In genomic region chr12:32399045-32399372, GRCh38 we compare ENCODE assay signal across 1 cellular context.
TF ChIP-seq lines count a peak whose summit lies in the region.

No MANE protein-coding gene starts in this region.

TF ChIP-seq in HepG2, 621 proteins besides CTCF, POLR2A, EP300 and RAD21:
- TF ChIP-seq ZBTB14 (CRISPR knock-in tag; IDR thresholded peaks at IDR 0.05) = 0 out of 2 replicates have a peak, but pooled peaks have one; percentile 48
- 0 out of 2 replicates have a peak, but pooled peaks have one; percentile 2 for TF ChIP-seq SRY (CRISPR knock-in tag; IDR thresholded peaks at IDR 0.05)
- TF ChIP-seq ZNF879 (CRISPR knock-in tag; IDR thresholded peaks at IDR 0.05) = no peak
- TF ChIP-seq RXRB (CRISPR knock-in tag; IDR thresholded peaks at IDR 0.05; ENCODE audit: borderline replicate concordance) = no peak
- TF ChIP-seq ZNF749 (CRISPR knock-in tag; IDR thresholded peaks at IDR 0.05; ENCODE audit: borderline replicate concordance) = no peak
- 0 out of 2 replicates have a peak, but pooled peaks have one; percentile 8 for TF ChIP-seq EED (CRISPR knock-in tag; IDR thresholded peaks at IDR 0.05)
